Comparison of ENCODE assay signal across 1 cellular context in the genomic region with DNA sequence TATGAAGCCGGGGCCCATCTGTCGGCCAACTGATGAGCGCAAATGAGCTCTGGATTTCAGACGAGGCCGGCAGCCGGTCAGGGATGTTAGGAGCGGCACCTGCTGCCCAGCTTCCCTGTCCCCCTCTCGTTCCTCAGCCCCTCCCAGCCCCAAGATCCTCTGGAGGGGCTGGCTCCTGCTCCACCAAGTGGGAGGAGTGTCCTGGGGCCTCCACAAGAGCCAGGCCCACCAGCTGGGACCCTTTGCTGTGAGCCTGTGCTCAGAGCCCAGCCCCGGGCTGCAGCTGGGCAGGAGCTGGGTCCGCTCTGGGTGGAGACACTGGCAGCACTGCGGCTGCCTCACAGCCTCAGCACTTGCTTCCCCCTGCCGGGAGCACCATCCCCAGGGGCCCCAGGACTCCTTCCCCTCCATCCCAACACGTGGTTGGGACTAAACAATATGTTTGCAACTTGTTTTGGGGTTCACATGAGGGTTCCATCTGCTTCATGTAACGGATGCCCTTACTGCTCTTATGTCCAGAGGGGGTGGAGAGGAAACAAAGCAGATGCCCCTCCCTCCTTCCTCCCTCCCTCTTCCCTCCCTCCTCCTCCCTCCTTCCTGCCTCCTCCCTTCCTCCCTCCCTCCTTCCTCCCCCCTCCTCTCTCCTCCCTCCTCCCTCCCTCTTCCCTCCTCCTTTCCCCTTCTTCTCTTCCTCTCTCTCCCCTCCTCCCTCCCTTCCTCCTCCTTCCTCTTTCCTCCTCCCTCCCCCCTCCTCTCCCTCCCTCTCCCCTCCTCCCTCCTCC.
TF ChIP-seq lines count a peak whose summit lies in the region.

No MANE protein-coding gene starts in this region.

TF ChIP-seq in IMR-90, 13 proteins besides CTCF, POLR2A, EP300 and RAD21 (continued from another document):
- no peak for TF ChIP-seq CEBPB (IDR thresholded peaks at IDR 0.05; ENCODE audit: low read depth, low read length)
- TF ChIP-seq RCOR1 (IDR thresholded peaks at IDR 0.05; ENCODE audit: insufficient replicate concordance, low read length), result no peak
- no peak for TF ChIP-seq RFX5 (IDR thresholded peaks at IDR 0.05; ENCODE audit: low read depth, low read length)
- TF ChIP-seq MAFK (IDR thresholded peaks at IDR 0.05; ENCODE audit: low read depth, low read length), result no peak
- no peak for TF ChIP-seq NFE2L2 (IDR thresholded peaks at IDR 0.05; ENCODE audit: low read depth, low read length)
- no peak for TF ChIP-seq SMC3 (IDR thresholded peaks at IDR 0.05; ENCODE audit: low read depth, low read length)
- TF ChIP-seq BHLHE40 (IDR thresholded peaks at IDR 0.05; ENCODE audit: low read depth, low read length), result no peak
- no peak for TF ChIP-seq ELK1 (IDR thresholded peaks at IDR 0.05; ENCODE audit: borderline replicate concordance, low read depth, low read length)
- TF ChIP-seq MAZ (IDR thresholded peaks at IDR 0.05; ENCODE audit: borderline replicate concordance, low read depth, low read length), result no peak
TF ChIP-seq in IMR-90: peak in this region for 0.
